1 cellular context compared by ENCODE assay signal in genomic region chr14:35404496-35405303, GRCh38.
TF ChIP-seq lines count a peak whose summit lies in the region.

A gene with protein sequence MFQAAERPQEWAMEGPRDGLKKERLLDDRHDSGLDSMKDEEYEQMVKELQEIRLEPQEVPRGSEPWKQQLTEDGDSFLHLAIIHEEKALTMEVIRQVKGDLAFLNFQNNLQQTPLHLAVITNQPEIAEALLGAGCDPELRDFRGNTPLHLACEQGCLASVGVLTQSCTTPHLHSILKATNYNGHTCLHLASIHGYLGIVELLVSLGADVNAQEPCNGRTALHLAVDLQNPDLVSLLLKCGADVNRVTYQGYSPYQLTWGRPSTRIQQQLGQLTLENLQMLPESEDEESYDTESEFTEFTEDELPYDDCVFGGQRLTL (minus strand): TSS chr14:35404749. CDS start chr14:35404644, 105 bp downstream.

TF ChIP-seq in K562, 482 proteins besides CTCF, POLR2A, EP300 and RAD21 (continued from another document and continues in another):
- TF ChIP-seq, protein P1, sequence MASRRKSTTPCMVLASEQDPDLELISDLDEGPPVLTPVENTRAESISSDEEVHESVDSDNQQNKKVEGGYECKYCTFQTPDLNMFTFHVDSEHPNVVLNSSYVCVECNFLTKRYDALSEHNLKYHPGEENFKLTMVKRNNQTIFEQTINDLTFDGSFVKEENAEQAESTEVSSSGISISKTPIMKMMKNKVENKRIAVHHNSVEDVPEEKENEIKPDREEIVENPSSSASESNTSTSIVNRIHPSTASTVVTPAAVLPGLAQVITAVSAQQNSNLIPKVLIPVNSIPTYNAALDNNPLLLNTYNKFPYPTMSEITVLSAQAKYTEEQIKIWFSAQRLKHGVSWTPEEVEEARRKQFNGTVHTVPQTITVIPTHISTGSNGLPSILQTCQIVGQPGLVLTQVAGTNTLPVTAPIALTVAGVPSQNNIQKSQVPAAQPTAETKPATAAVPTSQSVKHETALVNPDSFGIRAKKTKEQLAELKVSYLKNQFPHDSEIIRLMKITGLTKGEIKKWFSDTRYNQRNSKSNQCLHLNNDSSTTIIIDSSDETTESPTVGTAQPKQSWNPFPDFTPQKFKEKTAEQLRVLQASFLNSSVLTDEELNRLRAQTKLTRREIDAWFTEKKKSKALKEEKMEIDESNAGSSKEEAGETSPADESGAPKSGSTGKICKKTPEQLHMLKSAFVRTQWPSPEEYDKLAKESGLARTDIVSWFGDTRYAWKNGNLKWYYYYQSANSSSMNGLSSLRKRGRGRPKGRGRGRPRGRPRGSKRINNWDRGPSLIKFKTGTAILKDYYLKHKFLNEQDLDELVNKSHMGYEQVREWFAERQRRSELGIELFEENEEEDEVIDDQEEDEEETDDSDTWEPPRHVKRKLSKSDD (conservative IDR thresholded peaks at IDR 0.05; ENCODE audit: low read length), result no peak
- no peak for TF ChIP-seq XRCC5 (IDR thresholded peaks at IDR 0.05; ENCODE audit: low read depth, low read length)
- TF ChIP-seq BDP1 (IDR thresholded peaks at IDR 0.05; ENCODE audit: insufficient read depth, insufficient read length), result no peak
- TF ChIP-seq FOXK1 (CRISPR knock-in tag; IDR thresholded peaks at IDR 0.05; ENCODE audit: borderline replicate concordance), result no peak
- TF ChIP-seq ETV5 (CRISPR knock-in tag; IDR thresholded peaks at IDR 0.05; ENCODE audit: low read depth), result no peak
- no peak for TF ChIP-seq TAF15 (IDR thresholded peaks at IDR 0.05; ENCODE audit: low read depth, low read length)
- TF ChIP-seq, protein P2, sequence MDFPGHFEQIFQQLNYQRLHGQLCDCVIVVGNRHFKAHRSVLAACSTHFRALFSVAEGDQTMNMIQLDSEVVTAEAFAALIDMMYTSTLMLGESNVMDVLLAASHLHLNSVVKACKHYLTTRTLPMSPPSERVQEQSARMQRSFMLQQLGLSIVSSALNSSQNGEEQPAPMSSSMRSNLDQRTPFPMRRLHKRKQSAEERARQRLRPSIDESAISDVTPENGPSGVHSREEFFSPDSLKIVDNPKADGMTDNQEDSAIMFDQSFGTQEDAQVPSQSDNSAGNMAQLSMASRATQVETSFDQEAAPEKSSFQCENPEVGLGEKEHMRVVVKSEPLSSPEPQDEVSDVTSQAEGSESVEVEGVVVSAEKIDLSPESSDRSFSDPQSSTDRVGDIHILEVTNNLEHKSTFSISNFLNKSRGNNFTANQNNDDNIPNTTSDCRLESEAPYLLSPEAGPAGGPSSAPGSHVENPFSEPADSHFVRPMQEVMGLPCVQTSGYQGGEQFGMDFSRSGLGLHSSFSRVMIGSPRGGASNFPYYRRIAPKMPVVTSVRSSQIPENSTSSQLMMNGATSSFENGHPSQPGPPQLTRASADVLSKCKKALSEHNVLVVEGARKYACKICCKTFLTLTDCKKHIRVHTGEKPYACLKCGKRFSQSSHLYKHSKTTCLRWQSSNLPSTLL (IDR thresholded peaks at IDR 0.05), result no peak
- TF ChIP-seq ZNF24 (IDR thresholded peaks at IDR 0.05), result 0 out of 2 replicates have a peak, but pooled peaks have one; percentile 19
- TF ChIP-seq E2F5 (CRISPR knock-in tag; IDR thresholded peaks at IDR 0.05), result no peak
- no peak for TF ChIP-seq PYGO2 (tag; IDR thresholded peaks at IDR 0.05)
- TF ChIP-seq, protein P3, sequence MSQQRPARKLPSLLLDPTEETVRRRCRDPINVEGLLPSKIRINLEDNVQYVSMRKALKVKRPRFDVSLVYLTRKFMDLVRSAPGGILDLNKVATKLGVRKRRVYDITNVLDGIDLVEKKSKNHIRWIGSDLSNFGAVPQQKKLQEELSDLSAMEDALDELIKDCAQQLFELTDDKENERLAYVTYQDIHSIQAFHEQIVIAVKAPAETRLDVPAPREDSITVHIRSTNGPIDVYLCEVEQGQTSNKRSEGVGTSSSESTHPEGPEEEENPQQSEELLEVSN (IDR thresholded peaks at IDR 0.05; ENCODE audit: borderline replicate concordance in 1 of 2, extremely low read depth in 1 of 2, insufficient read depth in 1 of 2, insufficient read length in 1 of 2, low read depth in 1 of 2, low read length in 1 of 2, poor library complexity in 1 of 2, severe bottlenecking in 1 of 2), result peak in 1 of 2 experiments; percentile 80
- no peak for TF ChIP-seq PCBP1 (IDR thresholded peaks at IDR 0.05; ENCODE audit: low read depth, low read length, poor library complexity, severe bottlenecking)
- no peak for TF ChIP-seq ZNF224 (CRISPR knock-in tag; IDR thresholded peaks at IDR 0.05)
- no peak for TF ChIP-seq ARNT (IDR thresholded peaks at IDR 0.05)
- no peak for TF ChIP-seq ETV1 (tag; conservative IDR thresholded peaks at IDR 0.05; ENCODE audit: low read depth)
- no peak for TF ChIP-seq ELF4 (CRISPR knock-in tag; IDR thresholded peaks at IDR 0.05)
- TF ChIP-seq CHCHD3 (CRISPR knock-in tag; IDR thresholded peaks at IDR 0.05), result no peak
- peak; percentile 56 for TF ChIP-seq RBBP5 (IDR thresholded peaks at IDR 0.05; ENCODE audit: borderline replicate concordance, insufficient read depth, low read length, poor library complexity, severe bottlenecking)
- TF ChIP-seq ZNF280B (CRISPR knock-in tag; IDR thresholded peaks at IDR 0.05), result no peak
- TF ChIP-seq BHLHE40 (IDR thresholded peaks at IDR 0.05; ENCODE audit: low read length), result no peak; the same call in 1 of the 2 replicates
- TF ChIP-seq RFX7 (CRISPR knock-in tag; IDR thresholded peaks at IDR 0.05), result no peak
- no peak for TF ChIP-seq MBD1 (CRISPR knock-in tag; IDR thresholded peaks at IDR 0.05)
- TF ChIP-seq POLR2H (tag; IDR thresholded peaks at IDR 0.05; ENCODE audit: low read depth), result peak; percentile 88
- no peak for TF ChIP-seq ZNF239 (CRISPR knock-in tag; IDR thresholded peaks at IDR 0.05)
- TF ChIP-seq HDAC1 (IDR thresholded peaks at IDR 0.05), result no peak
- no peak for TF ChIP-seq ZNF830 (CRISPR knock-in tag; IDR thresholded peaks at IDR 0.05)
- TF ChIP-seq NEUROD1 (IDR thresholded peaks at IDR 0.05; ENCODE audit: borderline replicate concordance, low read depth, low read length, partially characterized antibody), result no peak
- TF ChIP-seq FUS (optimal IDR thresholded peaks at IDR 0.05; ENCODE audit: low read depth, low read length), result peak; percentile 60
- TF ChIP-seq TBP (optimal IDR thresholded peaks at IDR 0.05; ENCODE audit: low read depth, low read length), result peak; percentile 95
- no peak for TF ChIP-seq ZNF217 (CRISPR knock-in tag; IDR thresholded peaks at IDR 0.05)
- no peak for TF ChIP-seq ETS2 (tag; IDR thresholded peaks at IDR 0.05; ENCODE audit: borderline replicate concordance, poor library complexity, severe bottlenecking)
- TF ChIP-seq POLR2G (IDR thresholded peaks at IDR 0.05; ENCODE audit: low read depth, low read length), result peak; percentile 99
- no peak for TF ChIP-seq ATF1 (CRISPR knock-in tag; IDR thresholded peaks at IDR 0.05)
- TF ChIP-seq ATF1 (tag; IDR thresholded peaks at IDR 0.05), result no peak
- TF ChIP-seq, protein P4, sequence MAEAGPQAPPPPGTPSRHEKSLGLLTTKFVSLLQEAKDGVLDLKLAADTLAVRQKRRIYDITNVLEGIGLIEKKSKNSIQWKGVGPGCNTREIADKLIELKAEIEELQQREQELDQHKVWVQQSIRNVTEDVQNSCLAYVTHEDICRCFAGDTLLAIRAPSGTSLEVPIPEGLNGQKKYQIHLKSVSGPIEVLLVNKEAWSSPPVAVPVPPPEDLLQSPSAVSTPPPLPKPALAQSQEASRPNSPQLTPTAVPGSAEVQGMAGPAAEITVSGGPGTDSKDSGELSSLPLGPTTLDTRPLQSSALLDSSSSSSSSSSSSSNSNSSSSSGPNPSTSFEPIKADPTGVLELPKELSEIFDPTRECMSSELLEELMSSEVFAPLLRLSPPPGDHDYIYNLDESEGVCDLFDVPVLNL (CRISPR knock-in tag; IDR thresholded peaks at IDR 0.05; ENCODE audit: low read depth), result no peak
- TF ChIP-seq NONO (IDR thresholded peaks at IDR 0.05; ENCODE audit: low read depth in 2 of 2, low read length in 1 of 2), result peak; percentile 41 to 96; a peak in 2 of 4 replicates
- TF ChIP-seq, protein P5, sequence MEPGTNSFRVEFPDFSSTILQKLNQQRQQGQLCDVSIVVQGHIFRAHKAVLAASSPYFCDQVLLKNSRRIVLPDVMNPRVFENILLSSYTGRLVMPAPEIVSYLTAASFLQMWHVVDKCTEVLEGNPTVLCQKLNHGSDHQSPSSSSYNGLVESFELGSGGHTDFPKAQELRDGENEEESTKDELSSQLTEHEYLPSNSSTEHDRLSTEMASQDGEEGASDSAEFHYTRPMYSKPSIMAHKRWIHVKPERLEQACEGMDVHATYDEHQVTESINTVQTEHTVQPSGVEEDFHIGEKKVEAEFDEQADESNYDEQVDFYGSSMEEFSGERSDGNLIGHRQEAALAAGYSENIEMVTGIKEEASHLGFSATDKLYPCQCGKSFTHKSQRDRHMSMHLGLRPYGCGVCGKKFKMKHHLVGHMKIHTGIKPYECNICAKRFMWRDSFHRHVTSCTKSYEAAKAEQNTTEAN (CRISPR knock-in tag; IDR thresholded peaks at IDR 0.05), result no peak
- TF ChIP-seq BRD4 (IDR thresholded peaks at IDR 0.05), result no peak
- TF ChIP-seq FOXM1 (IDR thresholded peaks at IDR 0.05; ENCODE audit: low read depth), result no peak
- no peak for TF ChIP-seq FOXM1 (CRISPR knock-in tag; IDR thresholded peaks at IDR 0.05; ENCODE audit: low read depth)
- peak; percentile 97 for TF ChIP-seq RBFOX2 (IDR thresholded peaks at IDR 0.05; ENCODE audit: low read depth, low read length)
- no peak for TF ChIP-seq ZNF197 (CRISPR knock-in tag; IDR thresholded peaks at IDR 0.05; ENCODE audit: low read depth)
- TF ChIP-seq ZNF655 (CRISPR knock-in tag; IDR thresholded peaks at IDR 0.05), result no peak
- TF ChIP-seq GTF2E2 (tag; IDR thresholded peaks at IDR 0.05), result peak; percentile 81; the same call in 1 of the 2 replicates
- no peak for TF ChIP-seq SAFB2 (IDR thresholded peaks at IDR 0.05; ENCODE audit: borderline replicate concordance, low read depth, low read length, severe bottlenecking)
- no peak for TF ChIP-seq ZBTB8A (IDR thresholded peaks at IDR 0.05; ENCODE audit: partially characterized antibody)
- no peak for TF ChIP-seq REST (CRISPR knock-in tag; IDR thresholded peaks at IDR 0.05; ENCODE audit: low read depth)
- TF ChIP-seq ZNF232 (CRISPR knock-in tag; IDR thresholded peaks at IDR 0.05), result no peak
- peak in 1 of 2 experiments; percentile 74; a peak in 2 of 4 replicates for TF ChIP-seq NRF1 (conservative IDR thresholded peaks at IDR 0.05 in 1 of 2, IDR thresholded peaks at IDR 0.05 in 1 of 2)
- TF ChIP-seq HNRNPUL1 (IDR thresholded peaks at IDR 0.05; ENCODE audit: low read length), result no peak
- TF ChIP-seq SMAD4 (CRISPR knock-in tag; conservative IDR thresholded peaks at IDR 0.05), result peak; percentile 36
